ENCODE assay signal across 2 cellular contexts in genomic region chr12:111443086-111443485, GRCh38.
TF ChIP-seq lines count a peak whose summit lies in the region.

No MANE protein-coding gene starts in this region.

TF ChIP-seq in SK-N-SH, 30 proteins besides CTCF, POLR2A, EP300 and RAD21 (continued from another document):
- TF ChIP-seq REST (IDR thresholded peaks at IDR 0.05; ENCODE audit: low read depth, low read length) (no peak), USF2 (IDR thresholded peaks at IDR 0.05; ENCODE audit: borderline replicate concordance, low read depth, low read length) (no peak), IRF3 (IDR thresholded peaks at IDR 0.05; ENCODE audit: low read depth, low read length) (no peak), POLR2AphosphoS5 (IDR thresholded peaks at IDR 0.05; ENCODE audit: low read depth, low read length) (no peak), ELF1 (IDR thresholded peaks at IDR 0.05) (no peak), CHD2 (IDR thresholded peaks at IDR 0.05; ENCODE audit: low read length, partially characterized antibody) (no peak), TEAD4 (IDR thresholded peaks at IDR 0.05; ENCODE audit: borderline replicate concordance, insufficient read depth) (no peak), JUND (IDR thresholded peaks at IDR 0.05) (no peak), MAX (IDR thresholded peaks at IDR 0.05; ENCODE audit: low read depth) (no peak), PBX3 (IDR thresholded peaks at IDR 0.05) (no peak), YY1 (IDR thresholded peaks at IDR 0.05; ENCODE audit: low read depth) (no peak), NFIC (IDR thresholded peaks at IDR 0.05; ENCODE audit: borderline replicate concordance) (no peak), ZBTB33 (IDR thresholded peaks at IDR 0.05; ENCODE audit: borderline replicate concordance, low read depth) (no peak), MEF2A (IDR thresholded peaks at IDR 0.05; ENCODE audit: borderline replicate concordance, low read depth) (no peak)
TF ChIP-seq in SK-N-SH: peak in this region for 0.

TF ChIP-seq in SK-N-SH treated with all-trans-retinoic acid at 6 μM for 48 hours, 23 proteins besides CTCF, POLR2A, EP300 and RAD21 (continued from another document):
- TF ChIP-seq TSHZ2 (CRISPR knock-in tag; IDR thresholded peaks at IDR 0.05): no peak
